Comparison of ENCODE assay signal across 1 cellular context in the genomic region with DNA sequence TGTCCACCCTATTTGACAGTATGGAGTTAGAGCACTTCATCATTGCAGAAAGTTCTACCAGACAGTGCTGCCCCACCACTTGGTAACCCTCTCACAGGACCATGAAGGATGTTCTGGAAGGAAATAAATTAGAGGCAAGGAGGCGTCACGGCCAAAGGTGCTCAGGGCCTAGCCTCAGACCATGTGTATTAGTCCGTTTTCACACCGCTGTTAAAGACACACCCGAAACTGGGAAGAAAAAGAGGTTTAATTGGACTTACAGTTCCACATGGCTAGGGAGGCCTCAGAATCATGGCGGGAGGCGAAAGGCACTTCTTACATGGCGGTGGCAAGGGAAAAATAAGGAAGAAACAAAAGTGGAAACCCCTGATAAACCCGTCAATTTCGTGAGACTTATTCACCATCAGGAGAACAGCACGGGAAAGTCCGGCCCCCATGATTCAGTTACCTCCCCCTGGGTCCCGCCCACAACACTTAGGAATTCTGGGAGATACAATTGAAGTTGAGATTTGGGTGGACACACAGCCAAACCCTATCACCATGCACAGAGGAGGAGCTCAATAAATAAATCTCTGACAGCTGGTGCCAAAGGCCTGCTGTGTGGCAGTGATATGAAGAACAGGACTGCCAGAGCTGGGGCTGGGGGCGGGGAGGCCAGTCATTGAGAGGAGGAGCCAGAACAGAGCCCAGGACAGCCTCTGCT.
TF ChIP-seq lines count a peak whose summit lies in the region.

No MANE protein-coding gene starts in this region.

TF ChIP-seq in WTC11, 78 proteins besides CTCF, POLR2A, EP300 and RAD21 (continued from another document):
- no peak for TF ChIP-seq MLX (CRISPR knock-in tag; IDR thresholded peaks at IDR 0.05)
- no peak for TF ChIP-seq ATF1 (CRISPR knock-in tag; IDR thresholded peaks at IDR 0.05)
- TF ChIP-seq ESRRA (CRISPR knock-in tag; IDR thresholded peaks at IDR 0.05; ENCODE audit: borderline replicate concordance), result no peak
- no peak for TF ChIP-seq GABPB1 (CRISPR knock-in tag; IDR thresholded peaks at IDR 0.05)
- no peak for TF ChIP-seq CBFB (CRISPR knock-in tag; IDR thresholded peaks at IDR 0.05; ENCODE audit: low read depth)
- TF ChIP-seq, protein P1, sequence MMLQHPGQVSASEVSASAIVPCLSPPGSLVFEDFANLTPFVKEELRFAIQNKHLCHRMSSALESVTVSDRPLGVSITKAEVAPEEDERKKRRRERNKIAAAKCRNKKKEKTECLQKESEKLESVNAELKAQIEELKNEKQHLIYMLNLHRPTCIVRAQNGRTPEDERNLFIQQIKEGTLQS (CRISPR knock-in tag; conservative IDR thresholded peaks at IDR 0.05), result no peak
- no peak for TF ChIP-seq IRF2 (CRISPR knock-in tag; IDR thresholded peaks at IDR 0.05; ENCODE audit: borderline replicate concordance, low read depth)
